ENCODE assay signal across 1 cellular context in the genomic region with DNA sequence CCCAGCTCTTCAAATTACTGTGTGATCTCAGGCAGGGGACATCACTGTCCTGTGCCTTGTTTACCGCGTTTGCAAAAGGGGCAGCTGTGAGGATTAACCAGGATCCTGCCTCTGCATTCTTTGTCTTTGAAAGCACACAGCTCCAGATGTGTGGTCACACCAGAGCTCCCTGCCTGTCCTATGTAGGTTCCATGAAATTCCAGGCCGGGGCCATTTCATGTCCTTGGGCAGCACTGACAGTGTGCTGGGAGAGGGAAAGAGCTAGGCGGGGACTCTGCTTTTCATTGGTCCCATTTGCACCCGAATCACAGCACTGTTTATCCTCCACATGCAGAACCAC.
TF ChIP-seq lines count a peak whose summit lies in the region.

No MANE protein-coding gene starts in this region.

TF ChIP-seq in H1, 55 proteins besides CTCF, POLR2A, EP300 and RAD21:
- TF ChIP-seq, protein P1, sequence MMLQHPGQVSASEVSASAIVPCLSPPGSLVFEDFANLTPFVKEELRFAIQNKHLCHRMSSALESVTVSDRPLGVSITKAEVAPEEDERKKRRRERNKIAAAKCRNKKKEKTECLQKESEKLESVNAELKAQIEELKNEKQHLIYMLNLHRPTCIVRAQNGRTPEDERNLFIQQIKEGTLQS (IDR thresholded peaks at IDR 0.05; ENCODE audit: insufficient read depth, low read depth, low read length): no peak
- no peak for TF ChIP-seq RBBP5 (IDR thresholded peaks at IDR 0.05; ENCODE audit: borderline replicate concordance, low read depth, low read length)
- no peak for TF ChIP-seq RFX5 (IDR thresholded peaks at IDR 0.05; ENCODE audit: borderline replicate concordance, low read depth, low read length)
- TF ChIP-seq KDM1A (IDR thresholded peaks at IDR 0.05; ENCODE audit: borderline replicate concordance, low read length): 0 out of 2 replicates have a peak, but pooled peaks have one; percentile 23
- no peak for TF ChIP-seq SP4 (IDR thresholded peaks at IDR 0.05; ENCODE audit: low read length)
- TF ChIP-seq ASH2L (IDR thresholded peaks at IDR 0.05; ENCODE audit: low read length): no peak
- TF ChIP-seq POLR2AphosphoS5 (IDR thresholded peaks at IDR 0.05; ENCODE audit: low read depth, low read length): no peak
- no peak for TF ChIP-seq JUN (IDR thresholded peaks at IDR 0.05; ENCODE audit: low read depth, low read length)
